In the genomic region with DNA sequence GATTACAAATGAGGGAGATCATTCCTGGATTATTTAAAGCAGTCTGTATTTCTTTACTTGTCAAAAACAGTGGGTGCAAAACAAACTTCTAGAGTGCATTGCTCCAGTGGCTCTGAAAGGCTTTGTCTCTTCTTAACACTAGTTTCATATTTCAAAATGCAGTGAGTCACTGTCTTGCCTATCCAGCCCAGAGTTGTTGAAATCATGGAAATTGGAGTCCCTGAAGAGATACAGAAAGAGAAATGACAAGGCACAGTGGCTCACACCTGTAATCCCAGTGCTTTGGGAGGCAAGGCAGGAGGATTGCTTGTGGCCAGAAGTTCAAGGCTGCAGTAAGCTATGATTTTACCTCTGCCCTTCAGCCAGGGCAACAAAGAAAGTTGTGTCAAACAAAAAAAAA, we compare ENCODE assay signal across 11 cellular contexts. TPM values are rescaled to one million over a fixed set of nuclear protein-coding genes. Genes with fewer than 3 reads are reported as not detected.
DNase-seq lines count a peak whose midpoint lies in the region.
"Had no signal": no experiment of that assay in that cellular context is flagged by ENCODE, and none has a peak within 500 bp of the region (broad histone marks: within the 10 kb centered on the region; RNA-seq: fewer than 3 reads in every experiment).

No MANE protein-coding gene starts in this region.

- H3K27me3 ChIP-seq in Karpas-422 (ENCODE audit: low read length) = no peaks in the 10 kb centered on the region

- H3K27ac ChIP-seq in Karpas-422 (ENCODE audit: low read length) = no peak overlapping the region

- H4K20me1 ChIP-seq in Karpas-422 (ENCODE audit: insufficient read depth, low read depth, low read length) = no peaks in the 10 kb centered on the region

- H2AFZ ChIP-seq in Karpas-422 (ENCODE audit: low read length) = no peak overlapping the region

- no peaks in the 10 kb centered on the region for H3K9me3 ChIP-seq in Karpas-422 (ENCODE audit: low read length)

- H3K9ac ChIP-seq in Karpas-422 (ENCODE audit: low read length) = no peak overlapping the region

- no peak overlapping the region for H3K4me3 ChIP-seq in Karpas-422 (ENCODE audit: low read length)

- no peaks in the 10 kb centered on the region for H3K36me3 ChIP-seq in Karpas-422 (ENCODE audit: insufficient read depth, low read length)

- no peaks in the 10 kb centered on the region for H3K79me2 ChIP-seq in Karpas-422 (ENCODE audit: low read length)

- DNase-seq in ELR (ENCODE audit: low read depth) (peak; percentile 59), NCI-H187 treated with DMSO at 0.1 percent for 48 hours (lab: John Stamatoyannopoulos, UW) (peak; percentile 39), astrocyte of the hippocampus (ENCODE audit: low read depth, low spot score) (peak; percentile 40), left kidney (ENCODE audit: low read depth, low spot score) (peak; percentile 33), G401 (ENCODE audit: low spot score) (no peak), NAMALWA (ENCODE audit: low spot score) (no peak), Karpas-422 (no peak), SKM-1 (lab: John Stamatoyannopoulos, UW; ENCODE audit: unreplicated experiment) (no peak)
- DNase-seq: activated CD8-positive, alpha-beta T cell treated with anti-CD3 and anti-CD28 coated beads, Interleukin-2, amount 10 ng/mL, durations not matched to agents 7 days and 5 days; head of caudate nucleus; NCI-H1436 treated with DMSO at 0.1 percent for 48 hours had no signal

- peaks cover 21% of the 10 kb centered on the region for H3K4me1 ChIP-seq in Karpas-422 (ENCODE audit: low read length)

- H3K9me2 ChIP-seq in Karpas-422 (replicated peaks; ENCODE audit: insufficient read depth, low read length) = no peaks in the 10 kb centered on the region

- H3K4me2 ChIP-seq in Karpas-422 (ENCODE audit: low read depth, low read length, poor library complexity, severe bottlenecking) = no peak overlapping the region

- in situ Hi-C loops in G401 (cut with HindIII; ENCODE audit: low sequenced_read_pairs) = no loop called here

RNA-seq across cellular contexts. Expression of a gene that starts 11.3 kb away (rescaled TPM):
- total RNA-seq in G401 (2014; rRNA removed; shearing (Covaris generic)) = 0.07 TPM in 1 of 2 replicates, not detected in the other
- 0.14 and 0.34 TPM in 2 replicates for total RNA-seq in Karpas-422 (2014; rRNA removed; shearing (Covaris generic); ENCODE audit: low replicate concordance)

Comparison
In these comparisons a context has a peak if more than half of its experiments do, and no peak if none do; other contexts are left out.
1. DNase-seq: peak in ELR (single experiment), NCI-H187 treated with DMSO at 0.1 percent for 48 hours (single experiment), astrocyte of the hippocampus (single experiment) and left kidney (single experiment); none in G401 (single experiment), NAMALWA (single experiment), Karpas-422 (single experiment) and SKM-1 (single experiment).